In the genomic region with DNA sequence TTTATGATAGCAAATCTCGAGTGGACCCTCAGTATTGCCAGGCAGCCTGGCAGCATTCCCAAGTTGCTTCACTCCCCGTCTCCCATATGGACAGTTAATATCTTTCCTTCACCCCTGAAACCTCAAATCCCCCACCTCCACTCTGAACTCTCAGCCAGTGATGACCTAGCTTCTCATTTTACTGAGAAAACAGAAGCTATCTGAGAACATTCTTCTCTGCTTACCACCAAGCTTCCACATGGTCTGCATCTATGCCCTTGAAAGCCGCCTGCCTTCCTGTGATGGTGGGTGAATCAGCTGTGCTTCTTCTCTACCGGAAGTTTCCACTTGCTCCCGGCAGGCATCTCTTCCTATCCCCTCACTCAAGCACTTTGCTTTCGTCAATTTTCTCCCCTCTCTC, we compare ENCODE assay signal across 1 cellular context.
TF ChIP-seq lines count a peak whose summit lies in the region.

No MANE protein-coding gene starts in this region.

TF ChIP-seq in GM23338, 12 proteins besides CTCF, POLR2A, EP300 and RAD21:
- TF ChIP-seq, protein P1, sequence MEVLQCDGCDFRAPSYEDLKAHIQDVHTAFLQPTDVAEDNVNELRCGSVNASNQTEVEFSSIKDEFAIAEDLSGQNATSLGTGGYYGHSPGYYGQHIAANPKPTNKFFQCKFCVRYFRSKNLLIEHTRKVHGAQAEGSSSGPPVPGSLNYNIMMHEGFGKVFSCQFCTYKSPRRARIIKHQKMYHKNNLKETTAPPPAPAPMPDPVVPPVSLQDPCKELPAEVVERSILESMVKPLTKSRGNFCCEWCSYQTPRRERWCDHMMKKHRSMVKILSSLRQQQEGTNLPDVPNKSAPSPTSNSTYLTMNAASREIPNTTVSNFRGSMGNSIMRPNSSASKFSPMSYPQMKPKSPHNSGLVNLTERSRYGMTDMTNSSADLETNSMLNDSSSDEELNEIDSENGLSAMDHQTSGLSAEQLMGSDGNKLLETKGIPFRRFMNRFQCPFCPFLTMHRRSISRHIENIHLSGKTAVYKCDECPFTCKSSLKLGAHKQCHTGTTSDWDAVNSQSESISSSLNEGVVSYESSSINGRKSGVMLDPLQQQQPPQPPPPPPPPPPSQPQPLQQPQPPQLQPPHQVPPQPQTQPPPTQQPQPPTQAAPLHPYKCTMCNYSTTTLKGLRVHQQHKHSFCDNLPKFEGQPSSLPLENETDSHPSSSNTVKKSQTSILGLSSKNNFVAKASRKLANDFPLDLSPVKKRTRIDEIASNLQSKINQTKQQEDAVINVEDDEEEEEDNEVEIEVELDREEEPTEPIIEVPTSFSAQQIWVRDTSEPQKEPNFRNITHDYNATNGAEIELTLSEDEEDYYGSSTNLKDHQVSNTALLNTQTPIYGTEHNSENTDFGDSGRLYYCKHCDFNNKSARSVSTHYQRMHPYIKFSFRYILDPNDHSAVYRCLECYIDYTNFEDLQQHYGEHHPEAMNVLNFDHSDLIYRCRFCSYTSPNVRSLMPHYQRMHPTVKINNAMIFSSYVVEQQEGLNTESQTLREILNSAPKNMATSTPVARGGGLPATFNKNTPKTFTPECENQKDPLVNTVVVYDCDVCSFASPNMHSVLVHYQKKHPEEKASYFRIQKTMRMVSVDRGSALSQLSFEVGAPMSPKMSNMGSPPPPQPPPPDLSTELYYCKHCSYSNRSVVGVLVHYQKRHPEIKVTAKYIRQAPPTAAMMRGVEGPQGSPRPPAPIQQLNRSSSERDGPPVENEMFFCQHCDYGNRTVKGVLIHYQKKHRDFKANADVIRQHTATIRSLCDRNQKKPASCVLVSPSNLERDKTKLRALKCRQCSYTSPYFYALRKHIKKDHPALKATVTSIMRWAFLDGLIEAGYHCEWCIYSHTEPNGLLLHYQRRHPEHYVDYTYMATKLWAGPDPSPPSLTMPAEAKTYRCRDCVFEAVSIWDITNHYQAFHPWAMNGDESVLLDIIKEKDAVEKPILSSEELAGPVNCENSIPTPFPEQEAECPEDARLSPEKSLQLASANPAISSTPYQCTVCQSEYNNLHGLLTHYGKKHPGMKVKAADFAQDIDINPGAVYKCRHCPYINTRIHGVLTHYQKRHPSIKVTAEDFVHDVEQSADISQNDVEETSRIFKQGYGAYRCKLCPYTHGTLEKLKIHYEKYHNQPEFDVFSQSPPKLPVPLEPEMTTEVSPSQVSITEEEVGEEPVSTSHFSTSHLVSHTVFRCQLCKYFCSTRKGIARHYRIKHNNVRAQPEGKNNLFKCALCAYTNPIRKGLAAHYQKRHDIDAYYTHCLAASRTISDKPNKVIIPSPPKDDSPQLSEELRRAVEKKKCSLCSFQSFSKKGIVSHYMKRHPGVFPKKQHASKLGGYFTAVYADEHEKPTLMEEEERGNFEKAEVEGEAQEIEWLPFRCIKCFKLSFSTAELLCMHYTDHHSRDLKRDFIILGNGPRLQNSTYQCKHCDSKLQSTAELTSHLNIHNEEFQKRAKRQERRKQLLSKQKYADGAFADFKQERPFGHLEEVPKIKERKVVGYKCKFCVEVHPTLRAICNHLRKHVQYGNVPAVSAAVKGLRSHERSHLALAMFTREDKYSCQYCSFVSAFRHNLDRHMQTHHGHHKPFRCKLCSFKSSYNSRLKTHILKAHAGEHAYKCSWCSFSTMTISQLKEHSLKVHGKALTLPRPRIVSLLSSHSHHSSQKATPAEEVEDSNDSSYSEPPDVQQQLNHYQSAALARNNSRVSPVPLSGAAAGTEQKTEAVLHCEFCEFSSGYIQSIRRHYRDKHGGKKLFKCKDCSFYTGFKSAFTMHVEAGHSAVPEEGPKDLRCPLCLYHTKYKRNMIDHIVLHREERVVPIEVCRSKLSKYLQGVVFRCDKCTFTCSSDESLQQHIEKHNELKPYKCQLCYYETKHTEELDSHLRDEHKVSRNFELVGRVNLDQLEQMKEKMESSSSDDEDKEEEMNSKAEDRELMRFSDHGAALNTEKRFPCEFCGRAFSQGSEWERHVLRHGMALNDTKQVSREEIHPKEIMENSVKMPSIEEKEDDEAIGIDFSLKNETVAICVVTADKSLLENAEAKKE (CRISPR knock-in tag; IDR thresholded peaks at IDR 0.05), result no peak
- TF ChIP-seq CREB1 (CRISPR knock-in tag; IDR thresholded peaks at IDR 0.05; ENCODE audit: low read depth) (no peak), JUNB (IDR thresholded peaks at IDR 0.05; ENCODE audit: unreplicated experiment) (no peak), NANOG (IDR thresholded peaks at IDR 0.05; ENCODE audit: borderline replicate concordance) (no peak), EZH2phosphoT487 (IDR thresholded peaks at IDR 0.05; ENCODE audit: unreplicated experiment) (no peak), EZH2 (IDR thresholded peaks at IDR 0.05; ENCODE audit: low read depth, unreplicated experiment) (no peak), POLR2AphosphoS5 (IDR thresholded peaks at IDR 0.05; ENCODE audit: low read depth) (no peak), STAT1 (IDR thresholded peaks at IDR 0.05; ENCODE audit: unreplicated experiment) (no peak), ZNF331 (CRISPR knock-in tag; IDR thresholded peaks at IDR 0.05; ENCODE audit: low read depth) (no peak), ZNF114 (CRISPR knock-in tag; IDR thresholded peaks at IDR 0.05) (no peak)
- TF ChIP-seq, protein P2, sequence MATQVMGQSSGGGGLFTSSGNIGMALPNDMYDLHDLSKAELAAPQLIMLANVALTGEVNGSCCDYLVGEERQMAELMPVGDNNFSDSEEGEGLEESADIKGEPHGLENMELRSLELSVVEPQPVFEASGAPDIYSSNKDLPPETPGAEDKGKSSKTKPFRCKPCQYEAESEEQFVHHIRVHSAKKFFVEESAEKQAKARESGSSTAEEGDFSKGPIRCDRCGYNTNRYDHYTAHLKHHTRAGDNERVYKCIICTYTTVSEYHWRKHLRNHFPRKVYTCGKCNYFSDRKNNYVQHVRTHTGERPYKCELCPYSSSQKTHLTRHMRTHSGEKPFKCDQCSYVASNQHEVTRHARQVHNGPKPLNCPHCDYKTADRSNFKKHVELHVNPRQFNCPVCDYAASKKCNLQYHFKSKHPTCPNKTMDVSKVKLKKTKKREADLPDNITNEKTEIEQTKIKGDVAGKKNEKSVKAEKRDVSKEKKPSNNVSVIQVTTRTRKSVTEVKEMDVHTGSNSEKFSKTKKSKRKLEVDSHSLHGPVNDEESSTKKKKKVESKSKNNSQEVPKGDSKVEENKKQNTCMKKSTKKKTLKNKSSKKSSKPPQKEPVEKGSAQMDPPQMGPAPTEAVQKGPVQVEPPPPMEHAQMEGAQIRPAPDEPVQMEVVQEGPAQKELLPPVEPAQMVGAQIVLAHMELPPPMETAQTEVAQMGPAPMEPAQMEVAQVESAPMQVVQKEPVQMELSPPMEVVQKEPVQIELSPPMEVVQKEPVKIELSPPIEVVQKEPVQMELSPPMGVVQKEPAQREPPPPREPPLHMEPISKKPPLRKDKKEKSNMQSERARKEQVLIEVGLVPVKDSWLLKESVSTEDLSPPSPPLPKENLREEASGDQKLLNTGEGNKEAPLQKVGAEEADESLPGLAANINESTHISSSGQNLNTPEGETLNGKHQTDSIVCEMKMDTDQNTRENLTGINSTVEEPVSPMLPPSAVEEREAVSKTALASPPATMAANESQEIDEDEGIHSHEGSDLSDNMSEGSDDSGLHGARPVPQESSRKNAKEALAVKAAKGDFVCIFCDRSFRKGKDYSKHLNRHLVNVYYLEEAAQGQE (IDR thresholded peaks at IDR 0.05; ENCODE audit: unreplicated experiment), result no peak
- TF ChIP-seq, protein P3, sequence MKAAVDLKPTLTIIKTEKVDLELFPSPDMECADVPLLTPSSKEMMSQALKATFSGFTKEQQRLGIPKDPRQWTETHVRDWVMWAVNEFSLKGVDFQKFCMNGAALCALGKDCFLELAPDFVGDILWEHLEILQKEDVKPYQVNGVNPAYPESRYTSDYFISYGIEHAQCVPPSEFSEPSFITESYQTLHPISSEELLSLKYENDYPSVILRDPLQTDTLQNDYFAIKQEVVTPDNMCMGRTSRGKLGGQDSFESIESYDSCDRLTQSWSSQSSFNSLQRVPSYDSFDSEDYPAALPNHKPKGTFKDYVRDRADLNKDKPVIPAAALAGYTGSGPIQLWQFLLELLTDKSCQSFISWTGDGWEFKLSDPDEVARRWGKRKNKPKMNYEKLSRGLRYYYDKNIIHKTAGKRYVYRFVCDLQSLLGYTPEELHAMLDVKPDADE (IDR thresholded peaks at IDR 0.05), result no peak
